8 cellular contexts compared by ENCODE assay signal in genomic region chr1:36384542-36385409, GRCh38. TPM values are rescaled to one million over a fixed set of nuclear protein-coding genes. Genes with fewer than 3 reads are reported as not detected.
DNase-seq lines count a peak whose midpoint lies in the region; ATAC-seq, FAIRE-seq and TF ChIP-seq lines count a peak whose summit lies in the region.

No MANE protein-coding gene starts in this region.

- WGBS in heart left ventricle, 4 donors = 1 to 4% (median 2%) methylated on average over 21 to 25 of the region's 25 CpGs
- WGBS in pancreas, 2 donors = 0 to 1% methylated on average over 25 of the region's 25 CpGs

- H3K4me3 ChIP-seq in OCI-LY7 (ENCODE audit: low read depth, low read length, poor library complexity, severe bottlenecking) (peak overlapping the region; percentile 96), heart left ventricle (peak overlapping the region; percentile 70 to 98 (median 91)), pancreas (peak overlapping the region; percentile 85 to 100 (median 92))

- H3K9me2 ChIP-seq in OCI-LY7 (ENCODE audit: insufficient read depth, low read length) = no peaks in the 10 kb centered on the region

- peaks cover 6% of the 10 kb centered on the region for H4K20me1 ChIP-seq in OCI-LY7 (ENCODE audit: insufficient read depth, low read length)

- H3K27ac ChIP-seq in OCI-LY7 (ENCODE audit: low read depth, low read length, poor library complexity, severe bottlenecking) (peak overlapping the region; percentile 52), heart left ventricle (peak overlapping the region; percentile 45 to 99 (median 97)), pancreas (peak overlapping the region; percentile 93 to 99 (median 97))

- TF ChIP-seq CTCF in CD14-positive monocyte (IDR thresholded peaks at IDR 0.05) = no peak
- no peak for TF ChIP-seq CTCF in OCI-LY7 (conservative IDR thresholded peaks at IDR 0.05; ENCODE audit: low read length)
- no peak for TF ChIP-seq CTCF in heart left ventricle (IDR thresholded peaks at IDR 0.05)
- TF ChIP-seq CTCF in pancreas (IDR thresholded peaks at IDR 0.05) = no peak

- H3K4me1 Mint-ChIP-seq in CD14-positive monocyte = peaks cover 73% of the 10 kb centered on the region
- peaks cover 67% of the 10 kb centered on the region for H3K4me1 Mint-ChIP-seq in activated naive CD8-positive, alpha-beta T cell treated with anti-CD3 and anti-CD28 coated beads, Interleukin-2, amount 50 U/mL, for 24 hours

- CTCF ChIA-PET in OCI-LY7 (lab: Charles Lee; ENCODE audit: unreplicated experiment) = interaction anchor here (0.5 to 0.7 kb wide), 2 partner anchors 12 to 146 kb away, joined by 3 to 5 read pairs; no protein-coding TSS in a partner anchor

- TF ChIP-seq POLR2A in heart left ventricle (IDR thresholded peaks at IDR 0.05) = no peak

- ATAC-seq in HG02981 (IDR thresholded peaks at IDR 0.05; ENCODE audit: unreplicated experiment) (peak; percentile 3), heart left ventricle (no peak), pancreas (peak; percentile 50 to 61 (median 52)), HG03045 (IDR thresholded peaks at IDR 0.05; ENCODE audit: unreplicated experiment) (no peak), HG03108 (IDR thresholded peaks at IDR 0.05; ENCODE audit: unreplicated experiment) (no peak)
- ATAC-seq in activated naive CD8-positive, alpha-beta T cell treated with anti-CD3 and anti-CD28 coated beads, Interleukin-2, amount 50 U/mL, for 24 hours = no peak

- H3K27ac Mint-ChIP-seq in CD14-positive monocyte = peak overlapping the region; percentile 95 to 100 (median 97)
- H3K27ac Mint-ChIP-seq in activated naive CD8-positive, alpha-beta T cell treated with anti-CD3 and anti-CD28 coated beads, Interleukin-2, amount 50 U/mL, for 24 hours = peak overlapping the region; percentile 82

- BruUV-seq in OCI-LY7 (replicated peaks; lab: Mats Ljungman, UMichigan) = no TSS peak

- H2AFZ ChIP-seq in OCI-LY7 (ENCODE audit: low read length) = peak overlapping the region; percentile 26; the same call in 1 of the 2 replicates

- peak overlapping the region; percentile 96 to 97 for H3K4me3 Mint-ChIP-seq in CD14-positive monocyte
- H3K4me3 Mint-ChIP-seq in activated naive CD8-positive, alpha-beta T cell treated with anti-CD3 and anti-CD28 coated beads, Interleukin-2, amount 50 U/mL, for 24 hours = peak overlapping the region; percentile 91

- H3K79me2 ChIP-seq in OCI-LY7 (ENCODE audit: insufficient read depth, low read depth, low read length) = peaks cover 60% of the 10 kb centered on the region

- peaks cover 28% of the 10 kb centered on the region for H3K36me3 ChIP-seq in OCI-LY7 (ENCODE audit: insufficient read depth, low read length)
- H3K36me3 ChIP-seq in heart left ventricle = peaks cover 0 to 5% (median 0%) of the 10 kb centered on the region in 9 donors
- no peaks in the 10 kb centered on the region for H3K36me3 ChIP-seq in pancreas

- intact Hi-C loops in CD14-positive monocyte (cut with micrococcal nuclease) (no loop called here), OCI-LY7 (cut with micrococcal nuclease; ENCODE audit: unreplicated experiment) (loop anchor here (5.0 to 10.0 kb wide), 2 partner anchors 450 to 568 kb away; partner anchors contain the start of gene AGO3), heart left ventricle (cut with DNase I) (loop anchor here in 1 of 10 donors (10.0 kb wide), 1 partner anchor 160 kb away; the partner anchor contains the start of gene THRAP3), pancreas (cut with DNase I) (no loop called here)

- H3K4me2 ChIP-seq in OCI-LY7 (ENCODE audit: low read length) = peak overlapping the region; percentile 90

- H3K9me3 ChIP-seq in OCI-LY7 (ENCODE audit: low read length) (no peaks in the 10 kb centered on the region), heart left ventricle (no peaks in the 10 kb centered on the region), pancreas (no peaks in the 10 kb centered on the region)

- peaks cover 39 to 41% of the 10 kb centered on the region in 2 donors for H3K36me3 Mint-ChIP-seq in CD14-positive monocyte
- peaks cover 10% of the 10 kb centered on the region for H3K36me3 Mint-ChIP-seq in activated naive CD8-positive, alpha-beta T cell treated with anti-CD3 and anti-CD28 coated beads, Interleukin-2, amount 50 U/mL, for 24 hours (ENCODE audit: low read depth)

- H3K4me1 ChIP-seq in OCI-LY7 (ENCODE audit: insufficient read depth, low read length, poor library complexity, severe bottlenecking) (peaks cover 59% of the 10 kb centered on the region), heart left ventricle (peaks cover 15 to 85% (median 68%) of the 10 kb centered on the region in 12 donors), pancreas (peaks cover 32 to 51% (median 43%) of the 10 kb centered on the region in 3 donors)

- no peaks in the 10 kb centered on the region for H3K9me3 Mint-ChIP-seq in CD14-positive monocyte
- no peaks in the 10 kb centered on the region for H3K9me3 Mint-ChIP-seq in activated naive CD8-positive, alpha-beta T cell treated with anti-CD3 and anti-CD28 coated beads, Interleukin-2, amount 50 U/mL, for 24 hours

- no peak for FAIRE-seq in pancreas (lab: Jason Lieb, UNC)

- H3K27me3 ChIP-seq in heart left ventricle = no peaks in the 10 kb centered on the region
- no peaks in the 10 kb centered on the region for H3K27me3 ChIP-seq in pancreas

- POLR2A ChIA-PET in OCI-LY7 (lab: Charles Lee) = interaction anchor here (0.7 to 1.1 kb wide), 5 partner anchors 13 to 37 kb away, joined by 3 to 4 read pairs (median 3); partner anchors contain the start of gene LSM10

- no peak for DNase-seq in CD14-positive monocyte (ENCODE audit: low spot score)
- DNase-seq in OCI-LY7 (ENCODE audit: low spot score) = peak; percentile 63
- peak; percentile 49 for DNase-seq in activated naive CD8-positive, alpha-beta T cell treated with anti-CD3 and anti-CD28 coated beads, Interleukin-2, amount 50 U/mL, for 24 hours
- peak in 4 of 5 donors; percentile 43 to 60 (median 54) for DNase-seq in heart left ventricle
- peak; percentile 89 to 96 (median 93) for DNase-seq in pancreas

- H3K27me3 Mint-ChIP-seq in CD14-positive monocyte (ENCODE audit: low read depth in 3 of 3) = peaks cover 0 to 4% (median 0%) of the 10 kb centered on the region in 3 donors
- no peaks in the 10 kb centered on the region for H3K27me3 Mint-ChIP-seq in activated naive CD8-positive, alpha-beta T cell treated with anti-CD3 and anti-CD28 coated beads, Interleukin-2, amount 50 U/mL, for 24 hours

RNA-seq across cellular contexts. Expression of gene STK40, which starts 0.9 kb away (rescaled TPM):
- polyA plus RNA-seq in CD14-positive monocyte = 10 to 100 TPM; 40.2 to 65.9 TPM
- 41.9 and 43.8 TPM in 2 replicates for total RNA-seq in OCI-LY7 (2014; rRNA removed; shearing (Covaris generic))
- 81.9 and 83.9 TPM in 2 replicates for total RNA-seq in OCI-LY7 (2022)
- total RNA-seq in heart left ventricle = 100 to 1,000 TPM in 1 of 9 donors, 10 to 100 TPM in 8; 50.4 to 114 (median 59.4) TPM
- 10 to 100 TPM; 27.9 to 75.2 TPM for polyA plus RNA-seq in heart left ventricle
- 10 to 100 TPM; 32.9 to 68.1 (median 40.8) TPM for total RNA-seq in pancreas
- 10 to 100 TPM; 21.2 to 26.2 TPM for polyA plus RNA-seq in pancreas

RNA-seq across cellular contexts. Expression of gene LSM10, which starts 12.9 kb away (rescaled TPM):
- polyA plus RNA-seq in CD14-positive monocyte (100 to 1,000 TPM; 224 to 234 TPM), heart left ventricle (10 to 100 TPM; 72.7 to 95.9 TPM), pancreas (10 to 100 TPM; 21.4 to 26.9 TPM)
- total RNA-seq in OCI-LY7 (2014; rRNA removed; shearing (Covaris generic)) = 42.3 and 43.2 TPM in 2 replicates
- total RNA-seq in OCI-LY7 (2022) (132 and 133 TPM in 2 replicates), heart left ventricle (10 to 100 TPM; 39.1 to 68.7 (median 49.7) TPM), pancreas (10 to 100 TPM in 5 of 6 donors, 1 to 10 TPM in 1; 9.5 to 16.4 (median 13.5) TPM)

Comparison
In these comparisons a context has a peak if more than half of its experiments do, and no peak if none do; other contexts are left out.
1. ATAC-seq: peak in HG02981 (single experiment) and pancreas (4 of 4); none in activated naive CD8-positive, alpha-beta T cell treated with anti-CD3 and anti-CD28 coated beads, Interleukin-2, amount 50 U/mL, for 24 hours (single experiment), heart left ventricle (0 of 4), HG03045 (single experiment) and HG03108 (single experiment).
2. Peak in every context shown above with its lines, with median percentiles within 50 percentile points of each other: H3K27ac ChIP-seq and H3K4me3 ChIP-seq.